ENCODE assay signal across 24 cellular contexts in the genomic region with DNA sequence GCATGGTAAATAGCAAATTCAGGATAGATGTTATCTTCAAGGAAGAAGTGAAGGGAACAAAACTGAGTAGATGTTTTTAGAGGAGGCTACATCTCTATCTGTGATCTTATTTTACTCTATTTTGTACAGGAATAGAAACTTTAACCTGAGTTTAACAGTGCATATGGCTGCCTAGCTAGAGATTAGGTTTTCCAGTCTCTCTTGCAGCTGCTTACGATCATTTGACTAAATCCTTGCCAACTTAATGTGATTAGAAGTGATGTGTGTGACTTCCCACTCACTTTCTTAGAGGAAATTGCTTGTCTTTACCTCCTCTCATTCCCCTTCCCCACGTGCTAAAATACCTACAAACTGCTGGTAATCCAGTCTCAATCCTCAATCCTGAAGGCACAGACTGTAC. TPM values are rescaled to one million over a fixed set of nuclear protein-coding genes. Genes with fewer than 3 reads are reported as not detected.
DNase-seq lines count a peak whose midpoint lies in the region; ATAC-seq, FAIRE-seq and TF ChIP-seq lines count a peak whose summit lies in the region.
"Had no signal": no experiment of that assay in that cellular context is flagged by ENCODE, and none has a peak within 500 bp of the region (broad histone marks: within the 10 kb centered on the region; RNA-seq: fewer than 3 reads in every experiment).

No MANE protein-coding gene starts in this region.

- no peak for TF ChIP-seq POLR2A in H1 (IDR thresholded peaks at IDR 0.05; ENCODE audit: control extremely low read depth in 1 of 2, low read depth in 2 of 2, low read length in 2 of 2)

- no peak overlapping the region for H3K4ac ChIP-seq in H1 (replicated peaks; ENCODE audit: insufficient read length, low read depth, low read length)

- CTCF ChIA-PET in H1 (lab: Charles Lee; ENCODE audit: partially characterized antibody), result interaction anchor here (1.4 kb wide), 1 partner anchor 19 kb away, joined by 4 read pairs; no protein-coding TSS in a partner anchor

- ATAC-seq in GM19455 (IDR thresholded peaks at IDR 0.05; ENCODE audit: unreplicated experiment), result no peak
- ATAC-seq: A549, HCT116 had no signal

- H4K91ac ChIP-seq in H1 (replicated peaks; ENCODE audit: insufficient read length, low read length), result no peak overlapping the region

- POLR2A ChIA-PET in H1 (lab: Charles Lee; ENCODE audit: partially characterized antibody), result no interaction called here

- H2BK120ac ChIP-seq in H1 (replicated peaks; ENCODE audit: low read depth, low read length), result no peak overlapping the region

- no peak overlapping the region for H4K5ac ChIP-seq in H1 (ENCODE audit: insufficient read length, low read depth, low read length)

- H4K8ac ChIP-seq in H1 (ENCODE audit: extremely low read depth, insufficient read depth, low read length), result no peak overlapping the region

- H2BK20ac ChIP-seq in H1 (ENCODE audit: low read length), result no peak overlapping the region

- H3K9ac ChIP-seq in H1 (replicated peaks in 1 of 4; ENCODE audit: extremely low read depth in 1 of 4, low read depth in 3 of 4, low read length in 3 of 4), result no peak overlapping the region
- H3K9ac ChIP-seq: GM23248 had no signal

- FAIRE-seq in H1 (lab: Jason Lieb, UNC), result no peak
- FAIRE-seq: A549, GM12891, GM18507 had no signal

- H3K23me2 ChIP-seq in H1 (ENCODE audit: low read depth, low read length), result no peaks in the 10 kb centered on the region; the same call in 1 of the 2 replicates

- no peak overlapping the region for H2BK15ac ChIP-seq in H1 (ENCODE audit: low read length)

- WGBS in H1 (ENCODE audit: extremely low coverage in 1 of 2, insufficient coverage in 1 of 2, insufficient read length in 1 of 2, insufficient replicate concordance in 2 of 2, low coverage in 1 of 2, low lambda C conversion rate in 2 of 2, missing lambda C conversion rate in 1 of 2), 2 experiments, result 81% methylated on average over 2 of the region's 2 CpGs; no CpG with 5 or more reads in 1 of the 2 experiments

- TF ChIP-seq RAD21 in H1 (IDR thresholded peaks at IDR 0.05 in 1 of 2, conservative IDR thresholded peaks at IDR 0.05 in 1 of 2; ENCODE audit: low read depth in 2 of 2, low read length in 2 of 2), result no peak

- H3K79me1 ChIP-seq in H1 (ENCODE audit: low read depth, low read length), result no peaks in the 10 kb centered on the region

- H2BK5ac ChIP-seq in H1 (ENCODE audit: low read depth, low read length), result no peak overlapping the region

- TF ChIP-seq CTCF in H1 (IDR thresholded peaks at IDR 0.05; ENCODE audit: control extremely low read depth in 1 of 3, insufficient read depth in 1 of 3, low read depth in 1 of 3, low read length in 3 of 3) (no peak), retinal pigment epithelial cell (conservative IDR thresholded peaks at IDR 0.05; ENCODE audit: low read depth, low read length) (no peak)

- DNase-seq in D341Med (ENCODE audit: low spot score), result peak; percentile 30
- DNase-seq in NCI-H82 treated with DMSO at 0.1 percent for 48 hours (lab: John Stamatoyannopoulos, UW; ENCODE audit: unreplicated experiment), result peak; percentile 92
- no peak for DNase-seq in H1 (ENCODE audit: low read depth in 1 of 2, low spot score in 2 of 2)
- peak; percentile 55 for DNase-seq in retinal pigment epithelial cell (ENCODE audit: low read depth)
- no peak for DNase-seq in NCI-H446 treated with DMSO at 0.1 percent for 48 hours (lab: John Stamatoyannopoulos, UW)
- no peak for DNase-seq in iPS-NIHi11 (ENCODE audit: low spot score)
- DNase-seq: 8988T; C1 segment of cervical spinal cord; Calu3; CD4-positive, alpha-beta memory T cell; COR-L47; DMS 273 treated with DMSO at 0.1 percent for 48 hours; DMS79; EL; GF-D8; GM23248; H9 had no signal

- H3K9me3 ChIP-seq in H1 (ENCODE audit: insufficient read depth in 2 of 2, low read depth in 1 of 2, low read length in 1 of 2), result no peaks in the 10 kb centered on the region

- H3K4me2 ChIP-seq in H1 (ENCODE audit: insufficient read depth in 1 of 2, low read depth in 2 of 2, low read length in 2 of 2), result no peak overlapping the region
- H3K4me2 ChIP-seq: A549 had no signal

- H3K36me3 ChIP-seq in H1 (ENCODE audit: control insufficient read depth in 2 of 4, insufficient read depth in 4 of 4, low read length in 3 of 4), result no peaks in the 10 kb centered on the region

- H2BK12ac ChIP-seq in H1 (ENCODE audit: low read depth, low read length), result no peak overlapping the region

- H3K79me2 ChIP-seq in H1 (ENCODE audit: control insufficient read depth in 1 of 2, insufficient read depth in 2 of 2, low read length in 2 of 2), result no peaks in the 10 kb centered on the region

- H3K27ac ChIP-seq in H1 (ENCODE audit: low read depth, low read length), result no peak overlapping the region
- H3K27ac ChIP-seq: A549, GM23248 had no signal

- H3K4me3 ChIP-seq in H1 (ENCODE audit: extremely low read depth in 1 of 4, insufficient read depth in 2 of 4, low read depth in 3 of 4, low read length in 4 of 4), result no peak overlapping the region
- no peak overlapping the region for H3K4me3 ChIP-seq in retinal pigment epithelial cell (ENCODE audit: low read length)
- H3K4me3 ChIP-seq: A549, GM23248 had no signal

- H3K23ac ChIP-seq in H1 (ENCODE audit: insufficient read length), result no peak overlapping the region

- H3K14ac ChIP-seq in H1 (ENCODE audit: insufficient read length), result no peak overlapping the region

- no peak overlapping the region for H3K18ac ChIP-seq in H1 (ENCODE audit: extremely low read depth, low read length)

- no peak for TF ChIP-seq EP300 in H1 (IDR thresholded peaks at IDR 0.05; ENCODE audit: borderline replicate concordance in 1 of 2, low read depth in 2 of 2, low read length in 2 of 2)

- H3K56ac ChIP-seq in H1 (replicated peaks; ENCODE audit: insufficient read length, low read depth, low read length), result peak overlapping the region; percentile 10

- no peaks in the 10 kb centered on the region for H3K27me3 ChIP-seq in H1 (replicated peaks in 1 of 4; ENCODE audit: control insufficient read depth in 3 of 4, extremely low read depth in 1 of 4, insufficient read depth in 3 of 4, low read length in 3 of 4)

- H2AFZ ChIP-seq in H1 (ENCODE audit: low read length), result 0 out of 2 replicates have a peak overlapping the region, but pooled peaks have one; percentile 21
- H2AFZ ChIP-seq: GM23248 had no signal

- no peaks in the 10 kb centered on the region for H4K20me1 ChIP-seq in H1 (replicated peaks in 1 of 2; ENCODE audit: control insufficient read depth in 1 of 2, insufficient read depth in 2 of 2, low read length in 2 of 2)

- no peak overlapping the region for H2AK5ac ChIP-seq in H1 (ENCODE audit: low read depth, low read length)

- H3K4me1 ChIP-seq in H1 (replicated peaks in 1 of 4; ENCODE audit: control insufficient read depth in 3 of 4, insufficient read depth in 4 of 4, low read length in 3 of 4), result no peaks in the 10 kb centered on the region
- H3K4me1 ChIP-seq: A549 had no signal

TF ChIP-seq in H1, 55 proteins besides CTCF, POLR2A, EP300 and RAD21 (continues in another document):
- no peak for TF ChIP-seq SP2 (IDR thresholded peaks at IDR 0.05; ENCODE audit: low read length)
- no peak for TF ChIP-seq SP4 (IDR thresholded peaks at IDR 0.05; ENCODE audit: low read length)
- no peak for TF ChIP-seq FOSL1 (IDR thresholded peaks at IDR 0.05; ENCODE audit: insufficient read depth, low read depth, low read length)
- TF ChIP-seq TCF12 (IDR thresholded peaks at IDR 0.05; ENCODE audit: low read depth, low read length), result no peak
- no peak for TF ChIP-seq CBX8 (IDR thresholded peaks at IDR 0.05; ENCODE audit: borderline replicate concordance, low read depth, low read length)
- TF ChIP-seq, protein P1, sequence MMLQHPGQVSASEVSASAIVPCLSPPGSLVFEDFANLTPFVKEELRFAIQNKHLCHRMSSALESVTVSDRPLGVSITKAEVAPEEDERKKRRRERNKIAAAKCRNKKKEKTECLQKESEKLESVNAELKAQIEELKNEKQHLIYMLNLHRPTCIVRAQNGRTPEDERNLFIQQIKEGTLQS (IDR thresholded peaks at IDR 0.05; ENCODE audit: insufficient read depth, low read depth, low read length), result no peak
- no peak for TF ChIP-seq GTF2F1 (IDR thresholded peaks at IDR 0.05; ENCODE audit: borderline replicate concordance, low read depth, low read length)
- no peak for TF ChIP-seq SIX5 (IDR thresholded peaks at IDR 0.05; ENCODE audit: low read depth, low read length)

RNA-seq across cellular contexts. Expression of a gene that starts 26.5 kb away (rescaled TPM):
- not detected in 2 replicates for total RNA-seq in H1 (2021; fragmentation: NEBNext Ultra II Directional; extraction: Animal tissue kit (Norgen Biotek cat#: 25700))
- polyA plus RNA-seq in H1 (2011; rRNA removed), result not detected in 2 replicates
- not detected for polyA plus RNA-seq in H1 (2011; cell fraction: cytosol; rRNA removed)
- not detected for polyA plus RNA-seq in H1 (2011; cell fraction: nucleus; rRNA removed)
- not detected in 4 replicates for polyA plus RNA-seq in H1 (2012, experiment 1 of 2)
- not detected for polyA plus RNA-seq in H1 (2012, experiment 2 of 2)
- not detected for polyA plus RNA-seq in H1 (2013, experiment 1 of 2)
- polyA plus RNA-seq in H1 (2013, experiment 2 of 2), result not detected
- polyA minus RNA-seq in H1 (2011; rRNA and poly(A)+ RNA removed), result not detected in 2 replicates
- polyA minus RNA-seq in H1 (2011; cell fraction: cytosol; rRNA and poly(A)+ RNA removed), result not detected
- polyA minus RNA-seq in H1 (2011; cell fraction: nucleus; rRNA and poly(A)+ RNA removed), result not detected
- total RNA-seq: Calu3; CD4-positive, alpha-beta memory T cell; GM23248; H4; H9 had no signal
- polyA plus RNA-seq: A549; BJ; CD4-positive, alpha-beta memory T cell; GM23248 had no signal

RNA-seq across cellular contexts. Expression of a gene that starts 43.5 kb away (rescaled TPM):
- 414 and 442 TPM in 2 replicates for total RNA-seq in H1 (2021; fragmentation: NEBNext Ultra II Directional; extraction: Animal tissue kit (Norgen Biotek cat#: 25700))
- 268 and 478 TPM in 2 replicates for polyA plus RNA-seq in H1 (2011; rRNA removed)
- polyA plus RNA-seq in H1 (2011; cell fraction: cytosol; rRNA removed), result 425 TPM
- 325 TPM for polyA plus RNA-seq in H1 (2011; cell fraction: nucleus; rRNA removed)
- 347 to 444 TPM (median 418 TPM) in 4 replicates for polyA plus RNA-seq in H1 (2012, experiment 1 of 2)
- 290 TPM for polyA plus RNA-seq in H1 (2012, experiment 2 of 2)
- 1,637 TPM for polyA plus RNA-seq in H1 (2013, experiment 1 of 2)
- 2,282 TPM for polyA plus RNA-seq in H1 (2013, experiment 2 of 2)
- polyA minus RNA-seq in H1 (2011; rRNA and poly(A)+ RNA removed), result 253 and 278 TPM in 2 replicates
- 155 TPM for polyA minus RNA-seq in H1 (2011; cell fraction: cytosol; rRNA and poly(A)+ RNA removed)
- polyA minus RNA-seq in H1 (2011; cell fraction: nucleus; rRNA and poly(A)+ RNA removed), result 160 TPM
- polyA plus RNA-seq: CD4-positive, alpha-beta memory T cell had no signal

Comparison
In these comparisons a context has a peak if more than half of its experiments do, and no peak if none do; other contexts are left out.
1. DNase-seq: peak in D341Med (single experiment), NCI-H82 treated with DMSO at 0.1 percent for 48 hours (single experiment) and retinal pigment epithelial cell (single experiment); none in H1 (0 of 2), NCI-H446 treated with DMSO at 0.1 percent for 48 hours (single experiment) and iPS-NIHi11 (single experiment).